ENCODE assay signal across 8 cellular contexts in genomic region chr1:35718492-35719336, GRCh38. TPM values are rescaled to one million over a fixed set of nuclear protein-coding genes. Genes with fewer than 3 reads are reported as not detected.
DNase-seq lines count a peak whose midpoint lies in the region; ATAC-seq and TF ChIP-seq lines count a peak whose summit lies in the region.

TSS of gene C1orf216 (minus strand) at chr1:35718884. CDS start at chr1:35716321, 2,563 bp downstream.

- peak within 1 kb of the TSS; percentile 89 for H3K27ac Mint-ChIP-seq in memory B cell

- no peak for TF ChIP-seq CTCF in GM10248 (IDR thresholded peaks at IDR 0.05; ENCODE audit: control extremely low read depth, extremely low read depth, low read depth, missing control alignments)

- H3K36me3 Mint-ChIP-seq in memory B cell: no peaks in the 10 kb centered on the region

- H3K4me3 Mint-ChIP-seq in memory B cell: peak within 1 kb of the TSS; percentile 97

- H3K9me3 Mint-ChIP-seq in memory B cell: no peaks in the 10 kb centered on the region

- peaks cover 28% of the 10 kb centered on the region for H3K4me1 Mint-ChIP-seq in memory B cell

- H3K27me3 Mint-ChIP-seq in memory B cell: no peaks in the 10 kb centered on the region

- CTCF ChIA-PET in GM10248 (lab: Yijun Ruan, JAX): interaction anchor here (2.0 to 9.2 kb wide), 3 partner anchors 10 to 153 kb away, joined by 6 to 211 read pairs (median 29); no protein-coding TSS in a partner anchor
- CTCF ChIA-PET in activated CD8-positive, alpha-beta memory T cell treated with anti-CD3 and anti-CD28 coated beads for 36 hours (lab: Charles Lee): interaction anchor here (0.7 to 1.0 kb wide), 2 partner anchors 150 to 403 kb away, joined by 4 to 7 read pairs; no protein-coding TSS in a partner anchor

- POLR2A ChIA-PET in GM10248 (lab: Yijun Ruan, JAX): interaction anchor here (1.2 kb wide), 1 partner anchor 11 kb away, joined by 4 read pairs; no protein-coding TSS in a partner anchor
- POLR2A ChIA-PET in activated CD8-positive, alpha-beta memory T cell treated with anti-CD3 and anti-CD28 coated beads for 36 hours (lab: Charles Lee): interaction anchor here (0.7 kb wide), 2 partner anchors 59 to 66 kb away, joined by 3 to 15 read pairs; no protein-coding TSS in a partner anchor

- DNase-seq in GM10248 (ENCODE audit: extremely low spot score) (peak; percentile 83), NCI-H526 (lab: John Stamatoyannopoulos, UW) (peak; percentile 53 to 87), memory B cell (ENCODE audit: low spot score in 2 of 2) (peak; percentile 35 to 60)
- DNase-seq in effector CD4-positive, alpha-beta T cell: peak; percentile 51
- DNase-seq in stimulated activated CD8-positive, alpha-beta memory T cell treated with anti-CD3 and anti-CD28 coated beads, Interleukin-12 subunit alpha, Interleukin-12 subunit beta, amount 100 ng/mL, for 1 hour (ENCODE audit: low read depth): peak; percentile 52

- ATAC-seq in HG02642 (IDR thresholded peaks at IDR 0.05; ENCODE audit: poor library complexity, unreplicated experiment): peak; percentile 60
- ATAC-seq in memory B cell (ENCODE audit: low read depth): peak; percentile 74
- no peak for ATAC-seq in GM21717 (IDR thresholded peaks at IDR 0.05; ENCODE audit: unreplicated experiment)

RNA-seq across cellular contexts. Expression of gene C1orf216, which starts in this region (rescaled TPM):
- 10 to 100 TPM; 20.1 to 20.4 TPM for total RNA-seq in activated CD8-positive, alpha-beta memory T cell treated with anti-CD3 and anti-CD28 coated beads for 36 hours
